ENCODE assay signal across 1 cellular context in the genomic region with DNA sequence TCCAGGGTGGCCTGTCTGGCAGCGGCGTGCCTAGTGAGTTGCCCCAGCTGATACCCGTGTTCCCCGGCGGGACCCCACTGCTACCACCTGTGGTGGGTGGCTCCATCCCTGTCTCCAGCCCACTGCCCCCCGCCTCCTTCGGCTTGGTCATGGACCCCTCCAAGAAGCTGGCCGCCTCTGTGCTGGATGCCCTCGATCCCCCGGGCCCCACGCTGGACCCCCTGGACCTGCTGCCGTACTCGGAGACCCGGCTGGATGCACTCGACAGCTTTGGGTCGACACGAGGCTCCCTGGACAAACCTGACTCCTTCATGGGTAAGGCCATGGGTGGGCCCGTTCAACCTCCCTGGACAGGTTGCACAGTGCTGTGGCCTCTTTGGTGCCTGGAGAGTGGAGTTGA.
TF ChIP-seq lines count a peak whose summit lies in the region.

No MANE protein-coding gene starts in this region.

TF ChIP-seq in H1, 55 proteins besides CTCF, POLR2A, EP300 and RAD21 (continued from another document):
- TF ChIP-seq, protein P1, sequence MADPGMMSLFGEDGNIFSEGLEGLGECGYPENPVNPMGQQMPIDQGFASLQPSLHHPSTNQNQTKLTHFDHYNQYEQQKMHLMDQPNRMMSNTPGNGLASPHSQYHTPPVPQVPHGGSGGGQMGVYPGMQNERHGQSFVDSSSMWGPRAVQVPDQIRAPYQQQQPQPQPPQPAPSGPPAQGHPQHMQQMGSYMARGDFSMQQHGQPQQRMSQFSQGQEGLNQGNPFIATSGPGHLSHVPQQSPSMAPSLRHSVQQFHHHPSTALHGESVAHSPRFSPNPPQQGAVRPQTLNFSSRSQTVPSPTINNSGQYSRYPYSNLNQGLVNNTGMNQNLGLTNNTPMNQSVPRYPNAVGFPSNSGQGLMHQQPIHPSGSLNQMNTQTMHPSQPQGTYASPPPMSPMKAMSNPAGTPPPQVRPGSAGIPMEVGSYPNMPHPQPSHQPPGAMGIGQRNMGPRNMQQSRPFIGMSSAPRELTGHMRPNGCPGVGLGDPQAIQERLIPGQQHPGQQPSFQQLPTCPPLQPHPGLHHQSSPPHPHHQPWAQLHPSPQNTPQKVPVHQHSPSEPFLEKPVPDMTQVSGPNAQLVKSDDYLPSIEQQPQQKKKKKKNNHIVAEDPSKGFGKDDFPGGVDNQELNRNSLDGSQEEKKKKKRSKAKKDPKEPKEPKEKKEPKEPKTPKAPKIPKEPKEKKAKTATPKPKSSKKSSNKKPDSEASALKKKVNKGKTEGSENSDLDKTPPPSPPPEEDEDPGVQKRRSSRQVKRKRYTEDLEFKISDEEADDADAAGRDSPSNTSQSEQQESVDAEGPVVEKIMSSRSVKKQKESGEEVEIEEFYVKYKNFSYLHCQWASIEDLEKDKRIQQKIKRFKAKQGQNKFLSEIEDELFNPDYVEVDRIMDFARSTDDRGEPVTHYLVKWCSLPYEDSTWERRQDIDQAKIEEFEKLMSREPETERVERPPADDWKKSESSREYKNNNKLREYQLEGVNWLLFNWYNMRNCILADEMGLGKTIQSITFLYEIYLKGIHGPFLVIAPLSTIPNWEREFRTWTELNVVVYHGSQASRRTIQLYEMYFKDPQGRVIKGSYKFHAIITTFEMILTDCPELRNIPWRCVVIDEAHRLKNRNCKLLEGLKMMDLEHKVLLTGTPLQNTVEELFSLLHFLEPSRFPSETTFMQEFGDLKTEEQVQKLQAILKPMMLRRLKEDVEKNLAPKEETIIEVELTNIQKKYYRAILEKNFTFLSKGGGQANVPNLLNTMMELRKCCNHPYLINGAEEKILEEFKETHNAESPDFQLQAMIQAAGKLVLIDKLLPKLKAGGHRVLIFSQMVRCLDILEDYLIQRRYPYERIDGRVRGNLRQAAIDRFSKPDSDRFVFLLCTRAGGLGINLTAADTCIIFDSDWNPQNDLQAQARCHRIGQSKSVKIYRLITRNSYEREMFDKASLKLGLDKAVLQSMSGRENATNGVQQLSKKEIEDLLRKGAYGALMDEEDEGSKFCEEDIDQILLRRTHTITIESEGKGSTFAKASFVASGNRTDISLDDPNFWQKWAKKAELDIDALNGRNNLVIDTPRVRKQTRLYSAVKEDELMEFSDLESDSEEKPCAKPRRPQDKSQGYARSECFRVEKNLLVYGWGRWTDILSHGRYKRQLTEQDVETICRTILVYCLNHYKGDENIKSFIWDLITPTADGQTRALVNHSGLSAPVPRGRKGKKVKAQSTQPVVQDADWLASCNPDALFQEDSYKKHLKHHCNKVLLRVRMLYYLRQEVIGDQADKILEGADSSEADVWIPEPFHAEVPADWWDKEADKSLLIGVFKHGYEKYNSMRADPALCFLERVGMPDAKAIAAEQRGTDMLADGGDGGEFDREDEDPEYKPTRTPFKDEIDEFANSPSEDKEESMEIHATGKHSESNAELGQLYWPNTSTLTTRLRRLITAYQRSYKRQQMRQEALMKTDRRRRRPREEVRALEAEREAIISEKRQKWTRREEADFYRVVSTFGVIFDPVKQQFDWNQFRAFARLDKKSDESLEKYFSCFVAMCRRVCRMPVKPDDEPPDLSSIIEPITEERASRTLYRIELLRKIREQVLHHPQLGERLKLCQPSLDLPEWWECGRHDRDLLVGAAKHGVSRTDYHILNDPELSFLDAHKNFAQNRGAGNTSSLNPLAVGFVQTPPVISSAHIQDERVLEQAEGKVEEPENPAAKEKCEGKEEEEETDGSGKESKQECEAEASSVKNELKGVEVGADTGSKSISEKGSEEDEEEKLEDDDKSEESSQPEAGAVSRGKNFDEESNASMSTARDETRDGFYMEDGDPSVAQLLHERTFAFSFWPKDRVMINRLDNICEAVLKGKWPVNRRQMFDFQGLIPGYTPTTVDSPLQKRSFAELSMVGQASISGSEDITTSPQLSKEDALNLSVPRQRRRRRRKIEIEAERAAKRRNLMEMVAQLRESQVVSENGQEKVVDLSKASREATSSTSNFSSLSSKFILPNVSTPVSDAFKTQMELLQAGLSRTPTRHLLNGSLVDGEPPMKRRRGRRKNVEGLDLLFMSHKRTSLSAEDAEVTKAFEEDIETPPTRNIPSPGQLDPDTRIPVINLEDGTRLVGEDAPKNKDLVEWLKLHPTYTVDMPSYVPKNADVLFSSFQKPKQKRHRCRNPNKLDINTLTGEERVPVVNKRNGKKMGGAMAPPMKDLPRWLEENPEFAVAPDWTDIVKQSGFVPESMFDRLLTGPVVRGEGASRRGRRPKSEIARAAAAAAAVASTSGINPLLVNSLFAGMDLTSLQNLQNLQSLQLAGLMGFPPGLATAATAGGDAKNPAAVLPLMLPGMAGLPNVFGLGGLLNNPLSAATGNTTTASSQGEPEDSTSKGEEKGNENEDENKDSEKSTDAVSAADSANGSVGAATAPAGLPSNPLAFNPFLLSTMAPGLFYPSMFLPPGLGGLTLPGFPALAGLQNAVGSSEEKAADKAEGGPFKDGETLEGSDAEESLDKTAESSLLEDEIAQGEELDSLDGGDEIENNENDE (IDR thresholded peaks at IDR 0.05; ENCODE audit: insufficient replicate concordance, low read length), result no peak
- TF ChIP-seq MAFK (IDR thresholded peaks at IDR 0.05; ENCODE audit: low read depth, low read length), result no peak
- TF ChIP-seq PHF8 (conservative IDR thresholded peaks at IDR 0.05; ENCODE audit: low read depth, low read length), result no peak
- TF ChIP-seq KDM5A (IDR thresholded peaks at IDR 0.05; ENCODE audit: low read length), result no peak
- TF ChIP-seq BACH1 (IDR thresholded peaks at IDR 0.05; ENCODE audit: low read length), result no peak
- TF ChIP-seq SAP30 (IDR thresholded peaks at IDR 0.05; ENCODE audit: insufficient read depth, insufficient replicate concordance, low read length), result no peak
- no peak for TF ChIP-seq TAF7 (optimal IDR thresholded peaks at IDR 0.05; ENCODE audit: borderline replicate concordance, low read depth, low read length)
TF ChIP-seq in H1: peak in this region for 0.
